In genomic region chr9:37943329-37944265, GRCh38 we compare ENCODE assay signal across 9 cellular contexts. TPM values are rescaled to one million over a fixed set of nuclear protein-coding genes. Genes with fewer than 3 reads are reported as not detected.
DNase-seq lines count a peak whose midpoint lies in the region; ATAC-seq and TF ChIP-seq lines count a peak whose summit lies in the region.
"Had no signal": no experiment of that assay in that cellular context is flagged by ENCODE, and none has a peak within 500 bp of the region (broad histone marks: within the 10 kb centered on the region; RNA-seq: fewer than 3 reads in every experiment).

No MANE protein-coding gene starts in this region.

- no peaks in the 10 kb centered on the region for H3F3A ChIP-seq in GM23338 (replicated peaks; ENCODE audit: low read depth)

- H3K9me3 ChIP-seq in hepatocyte (ENCODE audit: low read depth): no peaks in the 10 kb centered on the region

- H3K36me3 ChIP-seq in GM23338 (ENCODE audit: insufficient read depth) (no peaks in the 10 kb centered on the region; the same call in 1 of the 2 replicates), hepatocyte (replicated peaks; ENCODE audit: insufficient read depth, low read depth) (no peaks in the 10 kb centered on the region)

- H4K20me1 ChIP-seq in GM23338 (replicated peaks; ENCODE audit: insufficient read depth) (no peaks in the 10 kb centered on the region), hepatocyte (ENCODE audit: insufficient read depth, poor library complexity, severe bottlenecking) (no peaks in the 10 kb centered on the region)

- H2AFZ ChIP-seq in GM23338 (no peak overlapping the region), hepatocyte (no peak overlapping the region)

- peak; percentile 36 for DNase-seq in GM23338 (ENCODE audit: low spot score)
- DNase-seq in astrocyte of the spinal cord (ENCODE audit: low read depth, low spot score): peak; percentile 95
- DNase-seq in hepatocyte (ENCODE audit: low spot score): no peak
- DNase-seq in stimulated activated effector memory CD8-positive, alpha-beta T cell treated with anti-CD3 and anti-CD28 coated beads, Interleukin-12 subunit alpha, Interleukin-12 subunit beta, amount 100 ng/mL, for 72 hours (ENCODE audit: low spot score in 2 of 2): no peak
- DNase-seq in activated naive CD4-positive, alpha-beta T cell treated with anti-CD3 and anti-CD28 coated beads, Interleukin-2, amount 10 ng/mL, durations not matched to agents 7 days and 5 days: no peak
- no peak for DNase-seq in activated T-helper 1 cell treated with anti-CD3 and anti-CD28 coated beads, Interleukin-12 subunit alpha, Interleukin-12 subunit beta, Interleukin-2, Interleukin-4 antibody, amounts not matched to agents 30 ng/mL and 10 ng/mL and 1 ng/mL, durations not matched to agents 14 hours and 24 hours and 36 hours (ENCODE audit: low spot score)
- no peak for DNase-seq in activated CD8-positive, alpha-beta memory T cell treated with anti-CD3 and anti-CD28 coated beads for 24 hours

- in situ Hi-C loops in astrocyte of the spinal cord (cut with HindIII; ENCODE audit: low sequenced_read_pairs): no loop called here

- H3K79me2 ChIP-seq in GM23338 (replicated peaks; ENCODE audit: insufficient read depth) (no peaks in the 10 kb centered on the region), hepatocyte (peaks cover 5% of the 10 kb centered on the region)

- peaks cover 6% of the 10 kb centered on the region for H3K27me3 Mint-ChIP-seq in GM23338 (ENCODE audit: insufficient read depth, low read depth, poor library complexity)
- no peaks in the 10 kb centered on the region for H3K27me3 Mint-ChIP-seq in activated naive CD4-positive, alpha-beta T cell treated with anti-CD3 and anti-CD28 coated beads, Interleukin-2, amount 10 ng/mL, durations not matched to agents 7 days and 5 days
- H3K27me3 Mint-ChIP-seq in activated T-helper 1 cell treated with anti-CD3 and anti-CD28 coated beads, Interleukin-12 subunit alpha, Interleukin-12 subunit beta, Interleukin-2, Interleukin-4 antibody, amounts not matched to agents 30 ng/mL and 10 ng/mL and 1 ng/mL, durations not matched to agents 14 hours and 24 hours and 36 hours (ENCODE audit: insufficient read depth): no peaks in the 10 kb centered on the region

- H3K27ac ChIP-seq in GM23338 (ENCODE audit: low read depth) (peak overlapping the region; percentile 78), hepatocyte (peak overlapping the region; percentile 54)

- 69% methylated on average over 12 of the region's 12 CpGs for WGBS in hepatocyte (ENCODE audit: low lambda C conversion rate, missing lambda C conversion rate)

- peaks cover 5% of the 10 kb centered on the region for H3K36me3 Mint-ChIP-seq in GM23338 (ENCODE audit: low read depth)
- H3K36me3 Mint-ChIP-seq in stimulated activated effector memory CD8-positive, alpha-beta T cell treated with anti-CD3 and anti-CD28 coated beads, Interleukin-12 subunit alpha, Interleukin-12 subunit beta, amount 100 ng/mL, for 72 hours: no peaks in the 10 kb centered on the region
- H3K36me3 Mint-ChIP-seq in activated naive CD4-positive, alpha-beta T cell treated with anti-CD3 and anti-CD28 coated beads, Interleukin-2, amount 10 ng/mL, durations not matched to agents 7 days and 5 days: no peaks in the 10 kb centered on the region
- H3K36me3 Mint-ChIP-seq in activated T-helper 1 cell treated with anti-CD3 and anti-CD28 coated beads, Interleukin-12 subunit alpha, Interleukin-12 subunit beta, Interleukin-2, Interleukin-4 antibody, amounts not matched to agents 30 ng/mL and 10 ng/mL and 1 ng/mL, durations not matched to agents 14 hours and 24 hours and 36 hours (ENCODE audit: low read depth): no peaks in the 10 kb centered on the region

- no peak overlapping the region for H3K4me3 ChIP-seq in GM23338
- no peak overlapping the region for H3K4me3 ChIP-seq in astrocyte of the spinal cord (ENCODE audit: low read depth, low read length)
- H3K4me3 ChIP-seq in hepatocyte: no peak overlapping the region
- H3K4me3 ChIP-seq: GM12878 had no signal

- H3K4me2 ChIP-seq in GM23338: no peak overlapping the region
- H3K4me2 ChIP-seq in hepatocyte: peak overlapping the region; percentile 0

- peaks cover 16% of the 10 kb centered on the region for H3K4me1 ChIP-seq in GM23338 (ENCODE audit: insufficient read depth)
- H3K4me1 ChIP-seq in hepatocyte (ENCODE audit: insufficient read depth): peaks cover 53% of the 10 kb centered on the region

- CTCF ChIA-PET in activated naive CD4-positive, alpha-beta T cell treated with anti-CD3 and anti-CD28 coated beads, Interleukin-2, amount 10 ng/mL, durations not matched to agents 7 days and 5 days (lab: Charles Lee): no interaction called here

- 0 out of 2 replicates have a peak, but pooled peaks cover 3% of the 10 kb centered on the region for H3K9me2 ChIP-seq in GM23338 (ENCODE audit: insufficient read depth)
- H3K9me2 ChIP-seq in hepatocyte (replicated peaks; ENCODE audit: insufficient read depth): no peaks in the 10 kb centered on the region

- H3K4me3 Mint-ChIP-seq in GM23338: no peak overlapping the region
- no peak overlapping the region for H3K4me3 Mint-ChIP-seq in stimulated activated effector memory CD8-positive, alpha-beta T cell treated with anti-CD3 and anti-CD28 coated beads, Interleukin-12 subunit alpha, Interleukin-12 subunit beta, amount 100 ng/mL, for 72 hours
- H3K4me3 Mint-ChIP-seq in activated naive CD4-positive, alpha-beta T cell treated with anti-CD3 and anti-CD28 coated beads, Interleukin-2, amount 10 ng/mL, durations not matched to agents 7 days and 5 days: no peak overlapping the region
- no peak overlapping the region for H3K4me3 Mint-ChIP-seq in activated T-helper 1 cell treated with anti-CD3 and anti-CD28 coated beads, Interleukin-12 subunit alpha, Interleukin-12 subunit beta, Interleukin-2, Interleukin-4 antibody, amounts not matched to agents 30 ng/mL and 10 ng/mL and 1 ng/mL, durations not matched to agents 14 hours and 24 hours and 36 hours

- no peaks in the 10 kb centered on the region; the same call in 2 of the 3 replicates for H3K9me3 Mint-ChIP-seq in GM23338
- H3K9me3 Mint-ChIP-seq in stimulated activated effector memory CD8-positive, alpha-beta T cell treated with anti-CD3 and anti-CD28 coated beads, Interleukin-12 subunit alpha, Interleukin-12 subunit beta, amount 100 ng/mL, for 72 hours: no peaks in the 10 kb centered on the region
- no peaks in the 10 kb centered on the region for H3K9me3 Mint-ChIP-seq in activated naive CD4-positive, alpha-beta T cell treated with anti-CD3 and anti-CD28 coated beads, Interleukin-2, amount 10 ng/mL, durations not matched to agents 7 days and 5 days
- H3K9me3 Mint-ChIP-seq in activated T-helper 1 cell treated with anti-CD3 and anti-CD28 coated beads, Interleukin-12 subunit alpha, Interleukin-12 subunit beta, Interleukin-2, Interleukin-4 antibody, amounts not matched to agents 30 ng/mL and 10 ng/mL and 1 ng/mL, durations not matched to agents 14 hours and 24 hours and 36 hours: no peaks in the 10 kb centered on the region

- peak; percentile 10; the same call in 2 of the 3 replicates for ATAC-seq in GM23338
- ATAC-seq in stimulated activated effector memory CD8-positive, alpha-beta T cell treated with anti-CD3 and anti-CD28 coated beads, Interleukin-12 subunit alpha, Interleukin-12 subunit beta, amount 100 ng/mL, for 72 hours: no peak
- no peak for ATAC-seq in GM21825 (IDR thresholded peaks at IDR 0.05; ENCODE audit: unreplicated experiment)
- ATAC-seq: GM12878 had no signal

- TF ChIP-seq CTCF in GM23338 (conservative IDR thresholded peaks at IDR 0.05; ENCODE audit: low read depth in 2 of 2) (no peak), astrocyte of the spinal cord (IDR thresholded peaks at IDR 0.05; ENCODE audit: low read depth, low read length) (no peak), hepatocyte (IDR thresholded peaks at IDR 0.05; ENCODE audit: poor library complexity) (no peak)

- intact Hi-C loops in activated T-helper 1 cell treated with anti-CD3 and anti-CD28 coated beads, Interleukin-12 subunit alpha, Interleukin-12 subunit beta, Interleukin-2, Interleukin-4 antibody, amounts not matched to agents 30 ng/mL and 10 ng/mL and 1 ng/mL, durations not matched to agents 14 hours and 24 hours and 36 hours (cut with micrococcal nuclease): no loop called here

- peaks cover 35% of the 10 kb centered on the region for H3K4me1 Mint-ChIP-seq in GM23338
- H3K4me1 Mint-ChIP-seq in stimulated activated effector memory CD8-positive, alpha-beta T cell treated with anti-CD3 and anti-CD28 coated beads, Interleukin-12 subunit alpha, Interleukin-12 subunit beta, amount 100 ng/mL, for 72 hours: no peaks in the 10 kb centered on the region
- H3K4me1 Mint-ChIP-seq in activated naive CD4-positive, alpha-beta T cell treated with anti-CD3 and anti-CD28 coated beads, Interleukin-2, amount 10 ng/mL, durations not matched to agents 7 days and 5 days: no peaks in the 10 kb centered on the region
- no peaks in the 10 kb centered on the region for H3K4me1 Mint-ChIP-seq in activated T-helper 1 cell treated with anti-CD3 and anti-CD28 coated beads, Interleukin-12 subunit alpha, Interleukin-12 subunit beta, Interleukin-2, Interleukin-4 antibody, amounts not matched to agents 30 ng/mL and 10 ng/mL and 1 ng/mL, durations not matched to agents 14 hours and 24 hours and 36 hours (ENCODE audit: low read depth)

- no peak overlapping the region for H3K27ac Mint-ChIP-seq in GM23338
- H3K27ac Mint-ChIP-seq in stimulated activated effector memory CD8-positive, alpha-beta T cell treated with anti-CD3 and anti-CD28 coated beads, Interleukin-12 subunit alpha, Interleukin-12 subunit beta, amount 100 ng/mL, for 72 hours: peak overlapping the region; percentile 30
- no peak overlapping the region for H3K27ac Mint-ChIP-seq in activated naive CD4-positive, alpha-beta T cell treated with anti-CD3 and anti-CD28 coated beads, Interleukin-2, amount 10 ng/mL, durations not matched to agents 7 days and 5 days
- H3K27ac Mint-ChIP-seq in activated T-helper 1 cell treated with anti-CD3 and anti-CD28 coated beads, Interleukin-12 subunit alpha, Interleukin-12 subunit beta, Interleukin-2, Interleukin-4 antibody, amounts not matched to agents 30 ng/mL and 10 ng/mL and 1 ng/mL, durations not matched to agents 14 hours and 24 hours and 36 hours: no peak overlapping the region

- H3K27me3 ChIP-seq in GM23338 (ENCODE audit: insufficient read depth): no peaks in the 10 kb centered on the region
- H3K27me3 ChIP-seq in hepatocyte: no peaks in the 10 kb centered on the region

TF ChIP-seq in GM23338, 12 proteins besides CTCF, POLR2A, EP300 and RAD21 (continues in another document):
- no peak for TF ChIP-seq NANOG (IDR thresholded peaks at IDR 0.05; ENCODE audit: borderline replicate concordance)
- TF ChIP-seq ZNF114 (CRISPR knock-in tag; IDR thresholded peaks at IDR 0.05): no peak
- TF ChIP-seq EZH2 (IDR thresholded peaks at IDR 0.05; ENCODE audit: low read depth, unreplicated experiment): no peak
- TF ChIP-seq JUNB (IDR thresholded peaks at IDR 0.05; ENCODE audit: unreplicated experiment): no peak
- TF ChIP-seq STAT1 (IDR thresholded peaks at IDR 0.05; ENCODE audit: unreplicated experiment): no peak

RNA-seq across cellular contexts. Expression of gene SLC25A51, which starts 39.7 kb away (rescaled TPM):
- 16.8 and 22.0 TPM in 2 replicates for total RNA-seq in GM23338 (2014; rRNA removed; shearing (Covaris generic))
- polyA plus RNA-seq in GM23338 (2016; fragmentation: Nextera tagmentation; extraction: Ambion mirVana) (5.3 and 5.8 TPM in 2 replicates), hepatocyte (10.1 and 10.4 TPM in 2 replicates)
- total RNA-seq in hepatocyte: 29.2 and 30.1 TPM in 2 replicates
- 30.0 and 31.3 TPM in 2 replicates for total RNA-seq in activated T-helper 1 cell treated with anti-CD3 and anti-CD28 coated beads, Interleukin-12 subunit alpha, Interleukin-12 subunit beta, Interleukin-2, Interleukin-4 antibody, amounts not matched to agents 30 ng/mL and 10 ng/mL and 1 ng/mL, durations not matched to agents 14 hours and 24 hours and 36 hours

Comparison
In these comparisons a context has a peak if more than half of its experiments do, and no peak if none do; other contexts are left out.
1. DNase-seq: peak in GM23338 (single experiment) and astrocyte of the spinal cord (single experiment); none in hepatocyte (single experiment), stimulated activated effector memory CD8-positive, alpha-beta T cell treated with anti-CD3 and anti-CD28 coated beads, Interleukin-12 subunit alpha, Interleukin-12 subunit beta, amount 100 ng/mL, for 72 hours (0 of 2), activated naive CD4-positive, alpha-beta T cell treated with anti-CD3 and anti-CD28 coated beads, Interleukin-2, amount 10 ng/mL, durations not matched to agents 7 days and 5 days (single experiment), activated T-helper 1 cell treated with anti-CD3 and anti-CD28 coated beads, Interleukin-12 subunit alpha, Interleukin-12 subunit beta, Interleukin-2, Interleukin-4 antibody, amounts not matched to agents 30 ng/mL and 10 ng/mL and 1 ng/mL, durations not matched to agents 14 hours and 24 hours and 36 hours (single experiment) and activated CD8-positive, alpha-beta memory T cell treated with anti-CD3 and anti-CD28 coated beads for 24 hours (single experiment).